In the genomic region with DNA sequence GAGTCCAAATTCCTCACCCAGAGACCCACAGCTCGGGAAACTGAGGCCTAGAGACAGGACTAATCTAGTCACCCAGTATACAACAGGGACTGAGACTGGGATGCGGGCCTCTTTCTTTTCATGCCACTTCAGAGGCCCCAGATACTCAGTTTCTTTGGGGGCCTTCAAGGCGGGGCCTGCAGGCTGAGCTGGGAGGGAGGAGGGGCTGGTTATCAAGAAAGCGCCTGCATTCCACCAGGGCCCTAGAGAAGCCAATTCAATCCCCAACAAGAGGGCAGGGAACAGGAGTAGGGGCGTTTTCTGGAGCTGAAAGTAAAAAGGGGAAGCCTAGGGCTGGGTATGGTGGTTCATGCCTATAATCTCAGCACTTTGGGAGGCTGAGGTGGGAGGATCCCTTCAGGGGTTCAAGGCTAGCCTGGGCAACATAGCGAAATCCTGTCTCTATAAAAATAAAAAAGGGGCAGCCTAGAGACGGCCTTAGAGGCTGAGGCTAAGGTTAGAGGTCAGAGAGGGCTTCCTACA, we compare ENCODE assay signal across 9 cellular contexts. TPM values are rescaled to one million over a fixed set of nuclear protein-coding genes. Genes with fewer than 3 reads are reported as not detected.
DNase-seq lines count a peak whose midpoint lies in the region; ATAC-seq and TF ChIP-seq lines count a peak whose summit lies in the region.
"Had no signal": no experiment of that assay in that cellular context is flagged by ENCODE, and none has a peak within 500 bp of the region (broad histone marks: within the 10 kb centered on the region; RNA-seq: fewer than 3 reads in every experiment).

No MANE protein-coding gene starts in this region.

- peaks cover 18 to 37% (median 29%) of the 10 kb centered on the region in 4 donors for H3K36me3 ChIP-seq in liver (ENCODE audit: control insufficient read depth in 4 of 4, insufficient read depth in 3 of 4, low read depth in 1 of 4, low read length in 3 of 4)

- peak overlapping the region; percentile 88 to 94 for H3K27ac ChIP-seq in liver (ENCODE audit: low read depth in 1 of 2, low read length in 2 of 2)

- no peaks in the 10 kb centered on the region for H3K27me3 ChIP-seq in liver (ENCODE audit: control insufficient read depth in 4 of 4, insufficient read depth in 4 of 4, low read length in 3 of 4)

- H3K27me3 Mint-ChIP-seq in activated naive CD4-positive, alpha-beta T cell treated with anti-CD3 and anti-CD28 coated beads, Interleukin-2, amount 50 U/mL, for 24 hours, result no peaks in the 10 kb centered on the region
- H3K27me3 Mint-ChIP-seq in activated T-helper 17 cell treated with anti-CD3 and anti-CD28 coated beads, Interleukin-2, amount 50 U/mL, for 72 hours, result no peaks in the 10 kb centered on the region
- no peaks in the 10 kb centered on the region for H3K27me3 Mint-ChIP-seq in type B pancreatic cell

- H3K4me1 ChIP-seq in liver (ENCODE audit: control insufficient read depth in 4 of 4, insufficient read depth in 4 of 4, low read length in 3 of 4), result peaks cover 11 to 24% (median 17%) of the 10 kb centered on the region in 4 donors

- H3K4me3 ChIP-seq in liver (ENCODE audit: low read depth in 1 of 3, low read length in 3 of 3), result no peak overlapping the region

- no peak for TF ChIP-seq CTCF in liver (IDR thresholded peaks at IDR 0.05; ENCODE audit: low read depth, low read length, missing input control)
- TF ChIP-seq CTCF in type B pancreatic cell (conservative IDR thresholded peaks at IDR 0.05), result no peak

- no peak overlapping the region for H3K27ac Mint-ChIP-seq in activated naive CD4-positive, alpha-beta T cell treated with anti-CD3 and anti-CD28 coated beads, Interleukin-2, amount 50 U/mL, for 24 hours
- H3K27ac Mint-ChIP-seq in activated T-helper 17 cell treated with anti-CD3 and anti-CD28 coated beads, Interleukin-2, amount 50 U/mL, for 72 hours, result peak overlapping the region; percentile 97
- no peak overlapping the region for H3K27ac Mint-ChIP-seq in type B pancreatic cell

- H3K9ac ChIP-seq in liver (ENCODE audit: low read depth in 1 of 2, low read length in 2 of 2), result no peak overlapping the region

- DNase-seq in activated naive CD4-positive, alpha-beta T cell treated with anti-CD3 and anti-CD28 coated beads, Interleukin-2, amount 50 U/mL, for 16 hours, result no peak
- no peak for DNase-seq in type B pancreatic cell (ENCODE audit: extremely low spot score, unreplicated experiment)
- DNase-seq: NCI-H1436 treated with DMSO at 0.1 percent for 48 hours had no signal

- 82% methylated on average over 7 of the region's 7 CpGs for WGBS in liver

- TF ChIP-seq RAD21 in liver (IDR thresholded peaks at IDR 0.05), result no peak

- H3K4me1 Mint-ChIP-seq in activated naive CD4-positive, alpha-beta T cell treated with anti-CD3 and anti-CD28 coated beads, Interleukin-2, amount 50 U/mL, for 24 hours, result peaks cover 26% of the 10 kb centered on the region
- H3K4me1 Mint-ChIP-seq in activated T-helper 17 cell treated with anti-CD3 and anti-CD28 coated beads, Interleukin-2, amount 50 U/mL, for 72 hours, result peaks cover 16% of the 10 kb centered on the region
- H3K4me1 Mint-ChIP-seq in type B pancreatic cell (ENCODE audit: unreplicated experiment), result peaks cover 13% of the 10 kb centered on the region

- peaks cover 5% of the 10 kb centered on the region for H3K36me3 Mint-ChIP-seq in activated naive CD4-positive, alpha-beta T cell treated with anti-CD3 and anti-CD28 coated beads, Interleukin-2, amount 50 U/mL, for 24 hours
- H3K36me3 Mint-ChIP-seq in activated T-helper 17 cell treated with anti-CD3 and anti-CD28 coated beads, Interleukin-2, amount 50 U/mL, for 72 hours (ENCODE audit: low read depth), result peaks cover 24% of the 10 kb centered on the region
- H3K36me3 Mint-ChIP-seq in type B pancreatic cell, result no peaks in the 10 kb centered on the region

- no peaks in the 10 kb centered on the region for H3K9me3 ChIP-seq in liver (ENCODE audit: control insufficient read depth in 4 of 4, low read length in 3 of 4)

- no peak for ATAC-seq in activated T-helper 17 cell treated with anti-CD3 and anti-CD28 coated beads, Interleukin-2, amount 50 U/mL, for 72 hours (replicated peaks)
- ATAC-seq in GM18873 (IDR thresholded peaks at IDR 0.05; ENCODE audit: low FRiP score, unreplicated experiment) (no peak), HG03159 (IDR thresholded peaks at IDR 0.05; ENCODE audit: unreplicated experiment) (no peak), HG03045 (IDR thresholded peaks at IDR 0.05; ENCODE audit: unreplicated experiment) (no peak)

- no peaks in the 10 kb centered on the region for H3K9me3 Mint-ChIP-seq in activated naive CD4-positive, alpha-beta T cell treated with anti-CD3 and anti-CD28 coated beads, Interleukin-2, amount 50 U/mL, for 24 hours
- no peaks in the 10 kb centered on the region for H3K9me3 Mint-ChIP-seq in activated T-helper 17 cell treated with anti-CD3 and anti-CD28 coated beads, Interleukin-2, amount 50 U/mL, for 72 hours
- H3K9me3 Mint-ChIP-seq in type B pancreatic cell, result no peaks in the 10 kb centered on the region

- H3K4me3 Mint-ChIP-seq in activated naive CD4-positive, alpha-beta T cell treated with anti-CD3 and anti-CD28 coated beads, Interleukin-2, amount 50 U/mL, for 24 hours, result peak overlapping the region; percentile 92
- peak overlapping the region; percentile 95 for H3K4me3 Mint-ChIP-seq in activated T-helper 17 cell treated with anti-CD3 and anti-CD28 coated beads, Interleukin-2, amount 50 U/mL, for 72 hours
- H3K4me3 Mint-ChIP-seq in type B pancreatic cell, result peak overlapping the region; percentile 92

TF ChIP-seq in liver, 16 proteins besides CTCF, POLR2A, EP300 and RAD21:
- TF ChIP-seq FOXA2 (IDR thresholded peaks at IDR 0.05) (no peak), TAF1 (conservative IDR thresholded peaks at IDR 0.05) (no peak), GABPA (IDR thresholded peaks at IDR 0.05 in 1 of 2, conservative IDR thresholded peaks at IDR 0.05 in 1 of 2) (no peak), NR2F2 (IDR thresholded peaks at IDR 0.05) (no peak), HNF4G (IDR thresholded peaks at IDR 0.05) (no peak)
- TF ChIP-seq, protein P1, sequence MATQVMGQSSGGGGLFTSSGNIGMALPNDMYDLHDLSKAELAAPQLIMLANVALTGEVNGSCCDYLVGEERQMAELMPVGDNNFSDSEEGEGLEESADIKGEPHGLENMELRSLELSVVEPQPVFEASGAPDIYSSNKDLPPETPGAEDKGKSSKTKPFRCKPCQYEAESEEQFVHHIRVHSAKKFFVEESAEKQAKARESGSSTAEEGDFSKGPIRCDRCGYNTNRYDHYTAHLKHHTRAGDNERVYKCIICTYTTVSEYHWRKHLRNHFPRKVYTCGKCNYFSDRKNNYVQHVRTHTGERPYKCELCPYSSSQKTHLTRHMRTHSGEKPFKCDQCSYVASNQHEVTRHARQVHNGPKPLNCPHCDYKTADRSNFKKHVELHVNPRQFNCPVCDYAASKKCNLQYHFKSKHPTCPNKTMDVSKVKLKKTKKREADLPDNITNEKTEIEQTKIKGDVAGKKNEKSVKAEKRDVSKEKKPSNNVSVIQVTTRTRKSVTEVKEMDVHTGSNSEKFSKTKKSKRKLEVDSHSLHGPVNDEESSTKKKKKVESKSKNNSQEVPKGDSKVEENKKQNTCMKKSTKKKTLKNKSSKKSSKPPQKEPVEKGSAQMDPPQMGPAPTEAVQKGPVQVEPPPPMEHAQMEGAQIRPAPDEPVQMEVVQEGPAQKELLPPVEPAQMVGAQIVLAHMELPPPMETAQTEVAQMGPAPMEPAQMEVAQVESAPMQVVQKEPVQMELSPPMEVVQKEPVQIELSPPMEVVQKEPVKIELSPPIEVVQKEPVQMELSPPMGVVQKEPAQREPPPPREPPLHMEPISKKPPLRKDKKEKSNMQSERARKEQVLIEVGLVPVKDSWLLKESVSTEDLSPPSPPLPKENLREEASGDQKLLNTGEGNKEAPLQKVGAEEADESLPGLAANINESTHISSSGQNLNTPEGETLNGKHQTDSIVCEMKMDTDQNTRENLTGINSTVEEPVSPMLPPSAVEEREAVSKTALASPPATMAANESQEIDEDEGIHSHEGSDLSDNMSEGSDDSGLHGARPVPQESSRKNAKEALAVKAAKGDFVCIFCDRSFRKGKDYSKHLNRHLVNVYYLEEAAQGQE (IDR thresholded peaks at IDR 0.05), result no peak
- TF ChIP-seq, protein P2, sequence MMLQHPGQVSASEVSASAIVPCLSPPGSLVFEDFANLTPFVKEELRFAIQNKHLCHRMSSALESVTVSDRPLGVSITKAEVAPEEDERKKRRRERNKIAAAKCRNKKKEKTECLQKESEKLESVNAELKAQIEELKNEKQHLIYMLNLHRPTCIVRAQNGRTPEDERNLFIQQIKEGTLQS (IDR thresholded peaks at IDR 0.05), result no peak

RNA-seq across cellular contexts. Expression of gene ATG2A, which starts 1.6 kb away (rescaled TPM):
- total RNA-seq in activated T-helper 17 cell treated with anti-CD3 and anti-CD28 coated beads, Interleukin-2, amount 50 U/mL, for 72 hours, result 10 to 100 TPM; 20.9 to 23.1 TPM
- total RNA-seq in liver (10 to 100 TPM; 18.3 to 27.8 TPM), type B pancreatic cell (ENCODE audit: low replicate concordance) (26.8 and 30.8 TPM in 2 replicates)
- 10 to 100 TPM; 15.6 to 34.1 TPM for polyA plus RNA-seq in liver

RNA-seq across cellular contexts. Expression of gene PPP2R5B, which starts 9.1 kb away (rescaled TPM):
- 10 to 100 TPM; 14.6 to 43.0 TPM for total RNA-seq in activated T-helper 17 cell treated with anti-CD3 and anti-CD28 coated beads, Interleukin-2, amount 50 U/mL, for 72 hours
- total RNA-seq in liver (1 to 10 TPM; 5.3 to 6.6 TPM), type B pancreatic cell (ENCODE audit: low replicate concordance) (14.8 and 19.4 TPM in 2 replicates)
- 1 to 10 TPM; 2.9 to 4.9 TPM for polyA plus RNA-seq in liver

RNA-seq across cellular contexts. Expression of gene GPHA2, which starts 20.3 kb away (rescaled TPM):
- total RNA-seq in activated T-helper 17 cell treated with anti-CD3 and anti-CD28 coated beads, Interleukin-2, amount 50 U/mL, for 72 hours, result under 1 TPM in 1 of 2 donors, not detected in 1; 0.43 TPM
- total RNA-seq in liver (not detected), type B pancreatic cell (ENCODE audit: low replicate concordance) (0.85 TPM in 1 of 2 replicates, not detected in the other)
- polyA plus RNA-seq in liver, result not detected

RNA-seq across cellular contexts. Expression of gene EHD1, which starts 37.0 kb away (rescaled TPM):
- total RNA-seq in activated T-helper 17 cell treated with anti-CD3 and anti-CD28 coated beads, Interleukin-2, amount 50 U/mL, for 72 hours, result 100 to 1,000 TPM in 1 of 2 donors, 10 to 100 TPM in 1; 96.5 to 107 TPM
- total RNA-seq in liver, result 10 to 100 TPM; 27.3 to 36.4 TPM
- polyA plus RNA-seq in liver, result 10 to 100 TPM in 1 of 2 donors, 1 to 10 TPM in 1; 8.3 to 11.1 TPM
- total RNA-seq in type B pancreatic cell (ENCODE audit: low replicate concordance), result 86.6 and 121 TPM in 2 replicates

RNA-seq across cellular contexts. Expression of gene MAJIN, which starts 56.5 kb away (rescaled TPM):
- total RNA-seq in activated T-helper 17 cell treated with anti-CD3 and anti-CD28 coated beads, Interleukin-2, amount 50 U/mL, for 72 hours, result 1 to 10 TPM in 1 of 2 donors, not detected in 1; 1.1 TPM
- total RNA-seq in liver (not detected), type B pancreatic cell (ENCODE audit: low replicate concordance) (not detected in 2 replicates)
- under 1 TPM; 0.09 to 0.31 TPM for polyA plus RNA-seq in liver
